1 cellular context compared by ENCODE assay signal in the genomic region with DNA sequence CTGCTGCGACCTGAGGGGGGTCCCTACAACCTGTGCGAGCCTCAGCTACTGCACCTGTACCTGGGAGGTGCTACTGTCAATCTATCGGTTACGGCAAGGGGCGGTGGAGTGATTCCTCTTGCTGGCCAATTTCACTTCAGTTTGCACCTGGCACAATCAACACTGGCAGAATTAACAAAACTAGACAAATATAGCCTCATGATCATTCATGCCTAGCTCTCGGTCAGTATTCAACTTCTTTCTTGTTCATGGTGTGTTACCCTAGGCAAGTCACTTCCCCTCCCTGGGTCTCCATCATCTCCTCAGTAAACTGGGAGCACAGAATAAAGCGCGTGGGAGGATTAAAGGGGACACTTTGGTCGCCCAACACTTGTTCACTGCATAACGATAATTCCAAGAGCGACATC.
TF ChIP-seq lines count a peak whose summit lies in the region.

No MANE protein-coding gene starts in this region.

TF ChIP-seq in endothelial cell of umbilical vein, 7 proteins besides CTCF, POLR2A, EP300 and RAD21:
- TF ChIP-seq MAX (IDR thresholded peaks at IDR 0.05; ENCODE audit: insufficient read depth, insufficient read length), result no peak
- no peak for TF ChIP-seq JUN (IDR thresholded peaks at IDR 0.05; ENCODE audit: borderline replicate concordance, insufficient read depth, insufficient read length, low read depth)
- no peak for TF ChIP-seq MYC (IDR thresholded peaks at IDR 0.05; ENCODE audit: low read depth, low read length)
- TF ChIP-seq POLR2AphosphoS5 (IDR thresholded peaks at IDR 0.05; ENCODE audit: insufficient read depth, low read depth, low read length), result no peak
- TF ChIP-seq FOS (IDR thresholded peaks at IDR 0.05; ENCODE audit: borderline replicate concordance, insufficient read depth, low read length), result no peak
- TF ChIP-seq GATA2 (IDR thresholded peaks at IDR 0.05; ENCODE audit: insufficient read depth, insufficient read length, low read depth, low read length), result no peak
- TF ChIP-seq EZH2 (IDR thresholded peaks at IDR 0.05; ENCODE audit: borderline replicate concordance, low read depth, low read length, severe bottlenecking), result no peak
